22 cellular contexts compared by ENCODE assay signal in the genomic region with DNA sequence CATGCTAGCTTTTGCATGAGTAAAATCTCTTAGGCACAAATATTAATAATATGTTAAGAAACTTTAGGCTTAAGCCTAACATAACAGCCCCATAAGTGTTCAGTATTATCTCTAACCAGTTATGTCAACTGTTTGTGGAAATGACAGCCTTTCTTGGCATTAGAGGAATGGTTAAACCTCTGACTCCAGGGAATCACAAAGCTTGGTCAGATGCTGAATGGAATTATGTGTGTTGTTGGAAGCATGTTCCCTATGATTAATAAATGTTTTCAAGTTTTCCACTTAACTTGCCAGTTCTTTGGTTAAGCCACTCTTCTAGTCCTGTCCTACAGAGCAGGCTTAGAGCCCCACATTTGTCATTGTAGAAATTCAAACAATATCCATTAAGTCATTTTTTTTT. TPM values are rescaled to one million over a fixed set of nuclear protein-coding genes. Genes with fewer than 3 reads are reported as not detected.
DNase-seq lines count a peak whose midpoint lies in the region; ATAC-seq and TF ChIP-seq lines count a peak whose summit lies in the region.
"Had no signal": no experiment of that assay in that cellular context is flagged by ENCODE, and none has a peak within 500 bp of the region (broad histone marks: within the 10 kb centered on the region; RNA-seq: fewer than 3 reads in every experiment).

No MANE protein-coding gene starts in this region.

- no peaks in the 10 kb centered on the region for H3K27me3 Mint-ChIP-seq in stimulated activated naive CD8-positive, alpha-beta T cell treated with anti-CD3 and anti-CD28 coated beads, Interleukin-15, amount 100 ng/mL, for 72 hours
- H3K27me3 Mint-ChIP-seq: B cell; central memory CD8-positive, alpha-beta T cell; natural killer cell treated with Interleukin-12 subunit alpha and Interleukin-12 subunit beta and Interleukin-15 and Interleukin-18, amount 100 ng/mL, for 72 hours; stimulated activated naive CD8-positive, alpha-beta T cell treated with anti-CD3 and anti-CD28 coated beads, Interleukin-15, Interleukin-2, amounts not matched to agents 100 ng/mL and 50 ng/mL, for 24 hours had no signal

- DNase-seq in GM03348 (ENCODE audit: low spot score) (peak; percentile 68), astrocyte of the cerebellum (ENCODE audit: low read depth) (peak; percentile 56), fibroblast of the aortic adventitia (ENCODE audit: low read depth) (peak; percentile 88), stromal cell of bone marrow (ENCODE audit: low read depth) (peak; percentile 97)
- no peak for DNase-seq in stimulated activated naive CD8-positive, alpha-beta T cell treated with anti-CD3 and anti-CD28 coated beads, Interleukin-15, amount 100 ng/mL, for 72 hours
- DNase-seq: activated CD4-positive, alpha-beta T cell treated with anti-CD3 and anti-CD28 coated beads for 4 hours; activated naive CD4-positive, alpha-beta T cell treated with Interleukin-2 at 50 U/mL for 16 hours; activated T-cell treated with anti-CD3 and anti-CD28 coated beads, Interleukin-2, amount 50 U/mL, for 72 hours; amniotic stem cell; DND-41; hypothalamus; NCI-H1092; NCI-H1930; right lobe of liver had no signal

- ATAC-seq in GM21423 (IDR thresholded peaks at IDR 0.05; ENCODE audit: unreplicated experiment) (no peak), HG03354 (IDR thresholded peaks at IDR 0.05; ENCODE audit: poor library complexity, severe bottlenecking, unreplicated experiment) (no peak)
- no peak for ATAC-seq in stimulated activated naive CD8-positive, alpha-beta T cell treated with anti-CD3 and anti-CD28 coated beads, Interleukin-15, amount 100 ng/mL, for 72 hours
- ATAC-seq: activated T-cell treated with anti-CD3 and anti-CD28 coated beads, Interleukin-2, amount 50 U/mL, for 72 hours; HCT116; natural killer cell treated with Interleukin-12 subunit alpha and Interleukin-12 subunit beta and Interleukin-15 and Interleukin-18, amount 100 ng/mL, for 72 hours; right lobe of liver had no signal

- no peak overlapping the region for H3K4me3 Mint-ChIP-seq in stimulated activated naive CD8-positive, alpha-beta T cell treated with anti-CD3 and anti-CD28 coated beads, Interleukin-15, amount 100 ng/mL, for 72 hours
- H3K4me3 Mint-ChIP-seq: activated T-cell treated with anti-CD3 and anti-CD28 coated beads, Interleukin-2, amount 50 U/mL, for 72 hours; B cell; central memory CD8-positive, alpha-beta T cell; natural killer cell treated with Interleukin-12 subunit alpha and Interleukin-12 subunit beta and Interleukin-15 and Interleukin-18, amount 100 ng/mL, for 72 hours; stimulated activated naive CD8-positive, alpha-beta T cell treated with anti-CD3 and anti-CD28 coated beads, Interleukin-15, Interleukin-2, amounts not matched to agents 100 ng/mL and 50 ng/mL, for 24 hours; T-helper 1 cell treated with Interleukin-12 subunit alpha and Interleukin-12 subunit beta and Interleukin-4 antibody, amounts not matched to agents 30 μg/mL and 1 μg/mL, for 36 hours had no signal

- H3K27ac Mint-ChIP-seq in stimulated activated naive CD8-positive, alpha-beta T cell treated with anti-CD3 and anti-CD28 coated beads, Interleukin-15, amount 100 ng/mL, for 72 hours = no peak overlapping the region
- H3K27ac Mint-ChIP-seq: B cell; natural killer cell treated with Interleukin-12 subunit alpha and Interleukin-12 subunit beta and Interleukin-15 and Interleukin-18, amount 100 ng/mL, for 72 hours; stimulated activated naive CD8-positive, alpha-beta T cell treated with anti-CD3 and anti-CD28 coated beads, Interleukin-15, Interleukin-2, amounts not matched to agents 100 ng/mL and 50 ng/mL, for 24 hours; T-helper 1 cell treated with Interleukin-12 subunit alpha and Interleukin-12 subunit beta and Interleukin-4 antibody, amounts not matched to agents 30 μg/mL and 1 μg/mL, for 36 hours had no signal

- no peaks in the 10 kb centered on the region for H3K4me1 Mint-ChIP-seq in stimulated activated naive CD8-positive, alpha-beta T cell treated with anti-CD3 and anti-CD28 coated beads, Interleukin-15, amount 100 ng/mL, for 72 hours
- H3K4me1 Mint-ChIP-seq: B cell had no signal

- in situ Hi-C loops in astrocyte of the cerebellum (cut with HindIII; ENCODE audit: low sequenced_read_pairs) = no loop called here

- H3K4me3 ChIP-seq in astrocyte of the cerebellum (ENCODE audit: low read depth, low read length) = no peak overlapping the region
- H3K4me3 ChIP-seq in fibroblast of the aortic adventitia (ENCODE audit: low read depth, low read length) = no peak overlapping the region
- H3K4me3 ChIP-seq: right lobe of liver had no signal

- H3K9me3 Mint-ChIP-seq in stimulated activated naive CD8-positive, alpha-beta T cell treated with anti-CD3 and anti-CD28 coated beads, Interleukin-15, amount 100 ng/mL, for 72 hours = no peaks in the 10 kb centered on the region
- H3K9me3 Mint-ChIP-seq: activated T-cell treated with anti-CD3 and anti-CD28 coated beads, Interleukin-2, amount 50 U/mL, for 72 hours; central memory CD8-positive, alpha-beta T cell; natural killer cell treated with Interleukin-12 subunit alpha and Interleukin-12 subunit beta and Interleukin-15 and Interleukin-18, amount 100 ng/mL, for 72 hours; stimulated activated naive CD8-positive, alpha-beta T cell treated with anti-CD3 and anti-CD28 coated beads, Interleukin-15, Interleukin-2, amounts not matched to agents 100 ng/mL and 50 ng/mL, for 24 hours; T-helper 1 cell treated with Interleukin-12 subunit alpha and Interleukin-12 subunit beta and Interleukin-4 antibody, amounts not matched to agents 30 μg/mL and 1 μg/mL, for 36 hours had no signal

- TF ChIP-seq CTCF in astrocyte of the cerebellum (IDR thresholded peaks at IDR 0.05; ENCODE audit: low read depth, low read length, missing control alignments) = no peak
- no peak for TF ChIP-seq CTCF in fibroblast of the aortic adventitia (IDR thresholded peaks at IDR 0.05; ENCODE audit: insufficient read depth, low read length)

RNA-seq across cellular contexts. Expression of a gene that starts 17.0 kb away (rescaled TPM):
- total RNA-seq in fibroblast of the aortic adventitia (ENCODE audit: low replicate concordance) = 36.6 and 55.0 TPM in 2 replicates

Comparison
In these comparisons a context has a peak if more than half of its experiments do, and no peak if none do; other contexts are left out.
1. DNase-seq: peak in GM03348 (single experiment), astrocyte of the cerebellum (single experiment), fibroblast of the aortic adventitia (single experiment) and stromal cell of bone marrow (single experiment); none in stimulated activated naive CD8-positive, alpha-beta T cell treated with anti-CD3 and anti-CD28 coated beads, Interleukin-15, amount 100 ng/mL, for 72 hours (0 of 2).